In the genomic region with DNA sequence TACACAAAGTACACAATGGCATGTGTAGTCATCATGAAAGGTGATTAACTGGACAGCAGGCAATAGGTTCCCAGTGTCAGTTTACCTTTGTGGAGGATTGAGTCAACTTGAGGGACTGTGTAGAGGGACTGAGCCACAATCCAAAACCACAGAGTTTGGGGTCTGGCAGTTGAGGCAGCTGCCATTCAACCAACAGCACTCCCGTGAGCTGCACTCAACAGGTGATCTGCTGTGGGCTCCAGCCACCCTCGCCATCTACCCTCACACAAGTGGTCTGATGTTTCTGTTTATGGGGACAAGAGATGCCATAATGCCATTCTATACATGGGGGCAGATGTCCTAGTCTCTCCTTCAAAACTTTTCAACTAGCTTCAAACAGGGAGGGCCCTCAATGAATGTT, we compare ENCODE assay signal across 13 cellular contexts. TPM values are rescaled to one million over a fixed set of nuclear protein-coding genes. Genes with fewer than 3 reads are reported as not detected.
DNase-seq lines count a peak whose midpoint lies in the region; ATAC-seq and TF ChIP-seq lines count a peak whose summit lies in the region.
"Had no signal": no experiment of that assay in that cellular context is flagged by ENCODE, and none has a peak within 500 bp of the region (broad histone marks: within the 10 kb centered on the region; RNA-seq: fewer than 3 reads in every experiment).

No MANE protein-coding gene starts in this region.

- H3K9me3 Mint-ChIP-seq in CD4-positive, alpha-beta T cell = no peaks in the 10 kb centered on the region
- no peaks in the 10 kb centered on the region for H3K9me3 Mint-ChIP-seq in activated B cell treated with CpG ODN at 0.5 μM for 24 hours
- no peaks in the 10 kb centered on the region for H3K9me3 Mint-ChIP-seq in natural killer cell
- peaks cover 5% of the 10 kb centered on the region for H3K9me3 Mint-ChIP-seq in type B pancreatic cell
- H3K9me3 Mint-ChIP-seq: CD8-positive, alpha-beta memory T cell had no signal

- peak overlapping the region; percentile 58 for H3K4me3 Mint-ChIP-seq in CD4-positive, alpha-beta T cell
- H3K4me3 Mint-ChIP-seq in activated B cell treated with CpG ODN at 0.5 μM for 24 hours (peak overlapping the region; percentile 26), natural killer cell (peak overlapping the region; percentile 45), type B pancreatic cell (no peak overlapping the region)

- CTCF ChIA-PET in CD4-positive, alpha-beta T cell (lab: Charles Lee) = interaction anchor here (1.1 kb wide), 1 partner anchor 48 kb away, joined by 3 read pairs; a partner anchor contains a TSS
- CTCF ChIA-PET in activated B cell treated with CpG ODN at 0.5 μM for 24 hours (lab: Charles Lee) = interaction anchor here (1.3 kb wide), 1 partner anchor 40 kb away, joined by 3 read pairs; no protein-coding TSS in a partner anchor

- no peak for TF ChIP-seq CTCF in CD4-positive, alpha-beta T cell (IDR thresholded peaks at IDR 0.05)
- TF ChIP-seq CTCF in activated B cell treated with CpG ODN at 0.5 μM for 24 hours (IDR thresholded peaks at IDR 0.05) = no peak
- TF ChIP-seq CTCF in natural killer cell (IDR thresholded peaks at IDR 0.05) = no peak
- no peak for TF ChIP-seq CTCF in type B pancreatic cell (conservative IDR thresholded peaks at IDR 0.05)

- intact Hi-C loops in CD4-positive, alpha-beta T cell (cut with DNase I, micrococcal nuclease) = loop anchor here in 1 of 2 experiments (5.0 kb wide), 1 partner anchor 852 kb away; a partner anchor contains a TSS
- intact Hi-C loops in activated B cell treated with CpG ODN at 0.5 μM for 24 hours (cut with micrococcal nuclease) (no loop called here), natural killer cell (cut with micrococcal nuclease) (no loop called here), sciatic nerve (cut with DNase I) (no loop called here)

- H3K36me3 Mint-ChIP-seq in CD4-positive, alpha-beta T cell (ENCODE audit: low read depth) = peaks cover 19% of the 10 kb centered on the region
- H3K36me3 Mint-ChIP-seq in activated B cell treated with CpG ODN at 0.5 μM for 24 hours (ENCODE audit: low read depth) (peaks cover 15% of the 10 kb centered on the region), natural killer cell (no peaks in the 10 kb centered on the region), type B pancreatic cell (peaks cover 8% of the 10 kb centered on the region)

- H3K27me3 Mint-ChIP-seq in CD4-positive, alpha-beta T cell = peaks cover 7% of the 10 kb centered on the region
- no peaks in the 10 kb centered on the region for H3K27me3 Mint-ChIP-seq in activated B cell treated with CpG ODN at 0.5 μM for 24 hours
- H3K27me3 Mint-ChIP-seq in natural killer cell (ENCODE audit: low read depth in 2 of 2) = peaks cover 11 to 12% of the 10 kb centered on the region in 2 donors
- H3K27me3 Mint-ChIP-seq in type B pancreatic cell = peaks cover 25% of the 10 kb centered on the region

- no peaks in the 10 kb centered on the region for H3K9me3 ChIP-seq in CD4-positive, alpha-beta T cell (ENCODE audit: control insufficient read depth, low read length)
- H3K9me3 ChIP-seq: BE2C, Caco-2 had no signal

- H3K27ac Mint-ChIP-seq in CD4-positive, alpha-beta T cell = peak overlapping the region; percentile 28
- H3K27ac Mint-ChIP-seq in activated B cell treated with CpG ODN at 0.5 μM for 24 hours = no peak overlapping the region
- peak overlapping the region in 1 of 2 donors; percentile 2 for H3K27ac Mint-ChIP-seq in natural killer cell
- H3K27ac Mint-ChIP-seq in type B pancreatic cell = peak overlapping the region; percentile 3

- ATAC-seq in CD4-positive, alpha-beta T cell (ENCODE audit: poor library complexity) = no peak
- no peak for ATAC-seq in activated B cell treated with CpG ODN at 0.5 μM for 24 hours (ENCODE audit: low read depth)
- no peak for ATAC-seq in natural killer cell
- ATAC-seq in sciatic nerve = no peak
- ATAC-seq: HepG2 had no signal

- POLR2A ChIA-PET in CD4-positive, alpha-beta T cell (lab: Charles Lee) = interaction anchor here (1.4 to 1.5 kb wide), 2 partner anchors 40 to 49 kb away, joined by 4 read pairs; a partner anchor contains a TSS
- POLR2A ChIA-PET in activated B cell treated with CpG ODN at 0.5 μM for 24 hours (lab: Charles Lee) = no interaction called here

- no peaks in the 10 kb centered on the region for H3K27me3 ChIP-seq in CD4-positive, alpha-beta T cell (ENCODE audit: control insufficient read depth, insufficient read depth, low read length)
- H3K27me3 ChIP-seq: BE2C had no signal

- no peak overlapping the region for H3K27ac ChIP-seq in CD4-positive, alpha-beta T cell (ENCODE audit: low read depth, low read length)
- H3K27ac ChIP-seq: C4-2B, GM23248 had no signal

- DNase-seq in CD4-positive, alpha-beta T cell = no peak
- DNase-seq in activated B cell treated with CpG ODN at 0.5 μM for 24 hours = no peak
- DNase-seq in natural killer cell = no peak
- no peak for DNase-seq in type B pancreatic cell (ENCODE audit: extremely low spot score, unreplicated experiment)
- DNase-seq in sciatic nerve (ENCODE audit: low spot score) = no peak
- DNase-seq in KBM-7 = no peak
- no peak for DNase-seq in NCI-H526 (lab: John Stamatoyannopoulos, UW)
- DNase-seq: BE2C; Caco-2; CD8-positive, alpha-beta memory T cell; GM23248 had no signal

- in situ Hi-C loops in KBM-7 (cut with MboI; ENCODE audit: low pct_unique_long_range_greater_than_20kb, low sequenced_read_pairs) = no loop called here

- peaks cover 30% of the 10 kb centered on the region for H3K4me1 Mint-ChIP-seq in CD4-positive, alpha-beta T cell (ENCODE audit: low read depth)
- H3K4me1 Mint-ChIP-seq in activated B cell treated with CpG ODN at 0.5 μM for 24 hours (peaks cover 38% of the 10 kb centered on the region), natural killer cell (peaks cover 12 to 17% of the 10 kb centered on the region in 2 donors), type B pancreatic cell (ENCODE audit: unreplicated experiment) (peaks cover 9% of the 10 kb centered on the region)

RNA-seq across cellular contexts. Expression of a gene that starts 2.9 kb away (rescaled TPM):
- total RNA-seq in CD4-positive, alpha-beta T cell = 10 to 100 TPM; 60.0 to 61.1 TPM
- total RNA-seq in activated B cell treated with CpG ODN at 0.5 μM for 24 hours (95.0 and 114 TPM in 2 replicates), natural killer cell (100 to 1,000 TPM; 106 to 125 (median 115) TPM), type B pancreatic cell (ENCODE audit: low replicate concordance) (45.7 and 67.9 TPM in 2 replicates), sciatic nerve (73.3 TPM)

RNA-seq across cellular contexts. Expression of a gene that starts 37.2 kb away (rescaled TPM):
- total RNA-seq in CD4-positive, alpha-beta T cell = not detected
- total RNA-seq in activated B cell treated with CpG ODN at 0.5 μM for 24 hours = not detected in 2 replicates
- total RNA-seq in natural killer cell = under 1 TPM in 1 of 3 donors, not detected in 2; 0.05 TPM
- not detected in 2 replicates for total RNA-seq in type B pancreatic cell (ENCODE audit: low replicate concordance)
- total RNA-seq in sciatic nerve = 7.0 TPM
- total RNA-seq: Caco-2, GM23248, HepG2 had no signal

RNA-seq across cellular contexts. Expression of a gene that starts 42.6 kb away (rescaled TPM):
- under 1 TPM in 1 of 2 experiments, not detected in 1; 0.17 TPM for total RNA-seq in CD4-positive, alpha-beta T cell
- not detected in 2 replicates for total RNA-seq in activated B cell treated with CpG ODN at 0.5 μM for 24 hours
- total RNA-seq in natural killer cell = 10 to 100 TPM; 19.2 to 39.2 (median 32.1) TPM
- total RNA-seq in type B pancreatic cell (ENCODE audit: low replicate concordance) = 22.8 and 41.7 TPM in 2 replicates
- 36.4 TPM for total RNA-seq in sciatic nerve
- total RNA-seq: CD8-positive, alpha-beta memory T cell had no signal

RNA-seq across cellular contexts. Expression of a gene that starts 48.1 kb away (rescaled TPM):
- 10 to 100 TPM in 1 of 2 experiments, 1 to 10 TPM in 1; 8.9 to 10.7 TPM for total RNA-seq in CD4-positive, alpha-beta T cell
- total RNA-seq in activated B cell treated with CpG ODN at 0.5 μM for 24 hours (30.0 and 30.4 TPM in 2 replicates), natural killer cell (10 to 100 TPM; 20.6 to 29.2 (median 21.3) TPM), type B pancreatic cell (ENCODE audit: low replicate concordance) (39.8 and 59.2 TPM in 2 replicates), sciatic nerve (58.1 TPM)

Comparison
In these comparisons a context has a peak if more than half of its experiments do, and no peak if none do; other contexts are left out.
1. RNA of a gene that starts 42.6 kb away (total RNA-seq): 36.4 TPM in sciatic nerve (single experiment), 19.2 to 39.2 TPM in natural killer cell and 22.8 to 41.7 TPM in type B pancreatic cell; 0.17 TPM in CD4-positive, alpha-beta T cell and not detected in activated B cell treated with CpG ODN at 0.5 μM for 24 hours; every median in the first group is over 10 times any median in the second.